Comparison of ENCODE assay signal across 8 cellular contexts in the genomic region with DNA sequence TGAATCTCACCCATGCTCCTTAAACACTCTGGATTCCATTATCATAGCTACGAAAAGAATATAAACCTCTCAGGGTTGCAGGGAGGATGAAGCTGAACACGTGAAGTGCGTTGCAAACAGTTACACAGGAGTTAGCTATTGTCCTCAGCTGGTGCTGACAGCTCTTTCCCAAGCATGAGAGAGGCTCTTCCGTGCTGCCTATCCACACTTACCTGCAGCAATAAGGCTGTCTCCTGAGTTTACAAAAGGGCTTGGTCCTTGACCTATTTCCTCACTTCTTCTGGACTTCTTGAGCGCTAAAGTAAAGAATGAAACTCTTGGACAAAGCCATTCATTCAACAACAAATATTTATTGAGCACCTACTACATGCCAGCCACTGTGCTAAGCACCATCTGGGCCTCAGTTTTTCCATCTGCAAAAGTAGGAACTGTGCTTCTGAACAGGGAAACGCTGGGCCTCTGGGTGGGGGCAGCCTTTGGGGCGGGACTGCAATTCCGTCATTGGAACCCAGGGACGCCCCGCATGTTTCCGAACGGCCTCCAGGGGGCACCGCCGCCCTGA.
DNase-seq lines count a peak whose midpoint lies in the region; ATAC-seq lines count a peak whose summit lies in the region.

No MANE protein-coding gene starts in this region.

- no peaks in the 10 kb centered on the region for H3K9me3 ChIP-seq in BLaER1 treated with 17β-estradiol and CSF1 and Interleukin-3, amounts not matched to agents 10 nM and 100 nM (replicated peaks in 1 of 11)
- no peaks in the 10 kb centered on the region for H3K9me3 ChIP-seq in endocrine pancreas (ENCODE audit: control insufficient read depth, low read length)

- peak; percentile 79 for ATAC-seq in GM21515 (IDR thresholded peaks at IDR 0.05; ENCODE audit: unreplicated experiment)
- ATAC-seq in HG03280 (IDR thresholded peaks at IDR 0.05; ENCODE audit: unreplicated experiment): no peak

- peaks cover 2 to 11% (median 8%) of the 10 kb centered on the region in 11 experiments; a peak in 21 of 22 replicates for H3K36me3 ChIP-seq in BLaER1 treated with 17β-estradiol and CSF1 and Interleukin-3, amounts not matched to agents 10 nM and 100 nM
- no peaks in the 10 kb centered on the region for H3K36me3 ChIP-seq in endocrine pancreas (ENCODE audit: control insufficient read depth, insufficient read depth, low read length)

- no peaks in the 10 kb centered on the region for H3K27me3 ChIP-seq in BLaER1 treated with 17β-estradiol and CSF1 and Interleukin-3, amounts not matched to agents 10 nM and 100 nM
- H3K27me3 ChIP-seq in endocrine pancreas (ENCODE audit: control insufficient read depth, insufficient read depth, low read length): no peaks in the 10 kb centered on the region

- peaks cover 35 to 53% (median 48%) of the 10 kb centered on the region in 10 experiments for H3K4me1 ChIP-seq in BLaER1 treated with 17β-estradiol and CSF1 and Interleukin-3, amounts not matched to agents 10 nM and 100 nM
- H3K4me1 ChIP-seq in endocrine pancreas (ENCODE audit: control insufficient read depth, insufficient read depth, low read length): no peaks in the 10 kb centered on the region

- peak overlapping the region; percentile 88 to 94 (median 91); a peak in 21 of 22 replicates for H3K9ac ChIP-seq in BLaER1 treated with 17β-estradiol and CSF1 and Interleukin-3, amounts not matched to agents 10 nM and 100 nM
- H3K9ac ChIP-seq in endocrine pancreas (ENCODE audit: control insufficient read depth, insufficient read depth, low read length): peak overlapping the region; percentile 95

- DNase-seq in NCI-H1930 (lab: John Stamatoyannopoulos, UW): peak; percentile 62 to 78
- peak; percentile 81 to 84 for DNase-seq in activated CD8-positive, alpha-beta memory T cell treated with anti-CD3 and anti-CD28 coated beads for 4 hours (ENCODE audit: low read depth in 2 of 2)
- DNase-seq in midbrain (lab: John Stamatoyannopoulos, UW): peak; percentile 90
- DNase-seq in stimulated activated CD8-positive, alpha-beta memory T cell treated with anti-CD3 and anti-CD28 coated beads, Interleukin-4, amount 100 ng/mL, for 24 hours (ENCODE audit: low read depth): peak; percentile 86

- H3K4me2 ChIP-seq in BLaER1 treated with 17β-estradiol and CSF1 and Interleukin-3, amounts not matched to agents 10 nM and 100 nM: peak overlapping the region; percentile 78 to 94 (median 84)

- H4K20me1 ChIP-seq in BLaER1 treated with 17β-estradiol and CSF1 and Interleukin-3, amounts not matched to agents 10 nM and 100 nM: no peaks in the 10 kb centered on the region

- H3K4me3 ChIP-seq in BLaER1 treated with 17β-estradiol and CSF1 and Interleukin-3, amounts not matched to agents 10 nM and 100 nM: peak overlapping the region; percentile 64 to 89 (median 79)
- H3K4me3 ChIP-seq in endocrine pancreas (ENCODE audit: control insufficient read depth, insufficient read depth, low read length): peak overlapping the region; percentile 16

- H3K27ac ChIP-seq in BLaER1 treated with 17β-estradiol and CSF1 and Interleukin-3, amounts not matched to agents 10 nM and 100 nM: peak overlapping the region; percentile 84 to 97 (median 95); a peak in 21 of 22 replicates
